17 cellular contexts compared by ENCODE assay signal in the genomic region with DNA sequence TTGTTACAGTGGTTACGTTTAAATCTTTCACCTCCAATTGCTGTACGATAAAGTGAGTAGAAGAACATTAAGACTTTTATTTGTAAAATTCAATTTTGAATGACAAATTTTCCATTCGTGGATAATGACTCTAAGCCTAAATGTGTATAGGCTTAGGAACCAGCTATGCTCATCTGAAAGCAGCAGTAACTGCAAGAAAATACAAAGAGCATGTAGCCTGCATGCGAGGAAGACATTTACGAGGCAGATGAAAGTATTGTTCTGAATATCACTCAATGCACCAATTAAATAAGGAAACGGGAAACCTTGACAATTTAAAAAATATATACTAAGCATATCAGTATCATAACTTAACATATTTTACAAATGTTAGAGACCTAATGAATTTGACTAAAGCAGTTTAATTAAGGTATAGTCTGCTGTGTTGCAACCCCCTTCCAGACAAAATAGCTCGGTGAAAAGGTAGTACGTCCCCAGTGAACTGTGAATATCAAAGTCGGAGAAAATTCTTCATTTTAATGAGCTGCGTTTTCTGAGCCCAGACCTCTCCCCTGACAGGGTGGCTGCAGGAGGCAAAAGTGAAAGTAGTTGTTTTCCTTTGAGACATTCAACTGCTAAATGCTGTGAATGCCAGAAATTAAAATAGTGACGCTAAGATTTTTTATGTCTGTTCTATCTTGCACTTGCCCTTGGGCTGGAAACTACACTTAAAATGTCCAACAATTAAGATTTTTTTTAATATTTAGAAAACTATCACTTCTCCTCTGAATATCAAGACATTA.
A peak's percentile ranks its signal among the peaks of the same experiment; 100 is the strongest.
DNase-seq lines count a peak whose midpoint lies in the region; ATAC-seq and TF ChIP-seq lines count a peak whose summit lies in the region.
"Had no signal": no experiment of that assay in that cellular context is flagged by ENCODE, and none has a peak within 500 bp of the region (broad histone marks: within the 10 kb centered on the region; RNA-seq: fewer than 3 reads in every experiment).

No MANE protein-coding gene starts in this region.

- H3K36me3 ChIP-seq in left ventricle myocardium inferior (no peaks in the 10 kb centered on the region), lower lobe of right lung (no peaks in the 10 kb centered on the region)
- H3K36me3 ChIP-seq: gastrocnemius medialis, right atrium auricular region had no signal

- peaks cover 13% of the 10 kb centered on the region for H3K4me1 Mint-ChIP-seq in type B pancreatic cell (ENCODE audit: unreplicated experiment)

- peak overlapping the region; percentile 26 for H3K4me3 ChIP-seq in left ventricle myocardium inferior
- peak overlapping the region; percentile 21 for H3K4me3 ChIP-seq in astrocyte of the spinal cord (ENCODE audit: low read depth, low read length)
- H3K4me3 ChIP-seq in lower lobe of right lung = peak overlapping the region; percentile 15
- H3K4me3 ChIP-seq: gastrocnemius medialis, right atrium auricular region had no signal

- TF ChIP-seq CTCF in left ventricle myocardium inferior (IDR thresholded peaks at IDR 0.05; ENCODE audit: borderline replicate concordance) (no peak), astrocyte of the spinal cord (IDR thresholded peaks at IDR 0.05; ENCODE audit: low read depth, low read length) (no peak), lower lobe of right lung (IDR thresholded peaks at IDR 0.05) (no peak), type B pancreatic cell (conservative IDR thresholded peaks at IDR 0.05) (no peak)

- H3K4me1 ChIP-seq in left ventricle myocardium inferior (no peaks in the 10 kb centered on the region), lower lobe of right lung (no peaks in the 10 kb centered on the region)
- H3K4me1 ChIP-seq: gastrocnemius medialis, right atrium auricular region had no signal

- H3K27me3 ChIP-seq in left ventricle myocardium inferior (ENCODE audit: low read depth) (no peaks in the 10 kb centered on the region), lower lobe of right lung (ENCODE audit: low read depth) (no peaks in the 10 kb centered on the region)
- H3K27me3 ChIP-seq: gastrocnemius medialis, right atrium auricular region had no signal

- intact Hi-C loops in left ventricle myocardium inferior (cut with micrococcal nuclease) (no loop called here), left ventricle myocardium superior (cut with micrococcal nuclease) (no loop called here), lower lobe of right lung (cut with DNase I) (no loop called here)

- in situ Hi-C loops in astrocyte of the spinal cord (cut with HindIII; ENCODE audit: low sequenced_read_pairs) = no loop called here

- H3K27me3 Mint-ChIP-seq in type B pancreatic cell = no peaks in the 10 kb centered on the region
- H3K27me3 Mint-ChIP-seq: stimulated activated naive CD8-positive, alpha-beta T cell treated with anti-CD3 and anti-CD28 coated beads, Interleukin-15, Interleukin-2, amounts not matched to agents 100 ng/mL and 50 ng/mL, for 24 hours had no signal

- DNase-seq in left ventricle myocardium inferior = no peak
- no peak for DNase-seq in left ventricle myocardium superior
- peak; percentile 15 for DNase-seq in astrocyte of the spinal cord (ENCODE audit: low read depth, low spot score)
- DNase-seq in lower lobe of right lung = no peak
- no peak for DNase-seq in type B pancreatic cell (ENCODE audit: extremely low spot score, unreplicated experiment)
- no peak for DNase-seq in NCI-H82 treated with DMSO at 0.1 percent for 48 hours (lab: John Stamatoyannopoulos, UW; ENCODE audit: unreplicated experiment)
- no peak for DNase-seq in H4 (ENCODE audit: low spot score)
- no peak for DNase-seq in DMS53 treated with DMSO at 0.1 percent for 48 hours (lab: John Stamatoyannopoulos, UW; ENCODE audit: unreplicated experiment)
- DNase-seq: 8988T, amygdala, gastrocnemius medialis, NCI-H1930, Right ventricle myocardium superior had no signal

- H3K27ac Mint-ChIP-seq in type B pancreatic cell = no peak overlapping the region
- H3K27ac Mint-ChIP-seq: stimulated activated naive CD8-positive, alpha-beta T cell treated with anti-CD3 and anti-CD28 coated beads, Interleukin-15, Interleukin-2, amounts not matched to agents 100 ng/mL and 50 ng/mL, for 24 hours; T-helper 2 cell treated with Interferon-gamma antibody and Interleukin-4, amounts not matched to agents 5 μg/mL and 100 μg/mL, for 36 hours had no signal

- H3K27ac ChIP-seq in left ventricle myocardium inferior (replicated peaks) (no peak overlapping the region), lower lobe of right lung (no peak overlapping the region)
- H3K27ac ChIP-seq: gastrocnemius medialis, HL-60, right atrium auricular region had no signal

- ATAC-seq in left ventricle myocardium superior (no peak), lower lobe of right lung (no peak)
- ATAC-seq: gastrocnemius medialis had no signal

- no peaks in the 10 kb centered on the region for H3K9me3 ChIP-seq in left ventricle myocardium inferior (replicated peaks)
- H3K9me3 ChIP-seq in lower lobe of right lung = no peaks in the 10 kb centered on the region
- H3K9me3 ChIP-seq: gastrocnemius medialis, right atrium auricular region had no signal

- no peaks in the 10 kb centered on the region for H3K9me3 Mint-ChIP-seq in type B pancreatic cell

- H3K4me3 Mint-ChIP-seq in type B pancreatic cell = peak overlapping the region; percentile 70
- H3K4me3 Mint-ChIP-seq: stimulated activated naive CD8-positive, alpha-beta T cell treated with anti-CD3 and anti-CD28 coated beads, Interleukin-15, Interleukin-2, amounts not matched to agents 100 ng/mL and 50 ng/mL, for 24 hours; T-helper 2 cell treated with Interferon-gamma antibody and Interleukin-4, amounts not matched to agents 5 μg/mL and 100 μg/mL, for 36 hours had no signal

- no peaks in the 10 kb centered on the region for H3K36me3 Mint-ChIP-seq in type B pancreatic cell
